Comparison of ENCODE assay signal across 8 cellular contexts in the genomic region with DNA sequence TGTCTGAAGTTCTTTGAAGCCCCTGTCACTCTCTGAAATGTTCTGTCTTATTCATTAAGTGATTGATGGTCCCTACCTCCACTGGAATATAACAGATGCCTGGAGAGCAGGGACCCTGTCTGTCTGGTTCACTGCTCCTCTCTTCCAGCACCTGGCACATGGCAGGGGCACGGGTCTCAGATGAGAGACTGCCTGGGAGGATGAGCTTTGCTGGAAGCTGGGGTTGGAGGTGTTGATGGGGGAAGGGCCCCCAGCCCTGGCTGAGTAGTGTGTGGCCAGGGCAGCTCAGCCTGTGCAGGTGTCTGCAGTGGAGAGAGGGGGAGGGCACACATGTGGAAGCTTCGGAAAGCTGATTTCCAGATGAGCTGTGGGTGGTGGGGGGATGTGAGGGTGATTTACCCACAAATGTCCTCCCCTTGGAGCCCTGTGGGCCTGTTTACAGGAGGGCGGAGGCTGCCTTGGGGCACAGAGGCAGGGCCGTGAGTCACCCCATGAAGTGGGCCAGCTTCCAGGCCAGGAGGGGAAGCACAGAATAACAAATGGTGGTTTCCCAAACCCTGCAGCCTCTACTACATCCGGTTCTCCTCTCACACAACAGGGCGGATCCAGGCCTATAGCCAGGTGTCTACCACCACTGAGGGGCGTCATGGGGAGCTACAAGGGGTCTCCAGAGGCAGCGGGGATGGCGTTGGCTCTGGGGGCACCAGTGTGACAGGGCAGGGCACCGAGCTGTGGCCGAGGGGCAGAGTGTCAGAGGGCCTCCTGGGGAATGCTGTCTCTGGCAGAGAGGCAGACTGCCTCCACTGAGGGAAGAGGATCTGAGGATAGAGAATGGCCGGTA.
DNase-seq lines count a peak whose midpoint lies in the region; ATAC-seq, FAIRE-seq and TF ChIP-seq lines count a peak whose summit lies in the region.

No MANE protein-coding gene starts in this region.

- H3K4me1 ChIP-seq in rectal smooth muscle tissue (ENCODE audit: control insufficient read depth, insufficient read depth, low read length): peaks cover 20% of the 10 kb centered on the region

- no peak overlapping the region for H3K9ac ChIP-seq in rectal smooth muscle tissue (ENCODE audit: low read length)

- DNase-seq in 8988T (peak; percentile 96), GM18507 (ENCODE audit: extremely low spot score, insufficient read length, low read depth) (peak; percentile 67), NCI-H345 treated with DMSO at 0.1 percent for 48 hours (lab: John Stamatoyannopoulos, UW; ENCODE audit: unreplicated experiment) (peak; percentile 69), activated T-cell treated with anti-CD3 and anti-CD28 coated beads for 1 hour (ENCODE audit: low read depth) (peak; percentile 41), fibroblast of mammary gland (ENCODE audit: low read depth) (peak; percentile 89), iPS-NIHi7 (ENCODE audit: extremely low spot score) (no peak)

- H3K36me3 ChIP-seq in rectal smooth muscle tissue (ENCODE audit: control insufficient read depth, insufficient read depth, low read length): no peaks in the 10 kb centered on the region

- H3K27ac ChIP-seq in rectal smooth muscle tissue (ENCODE audit: low read depth, low read length): peak overlapping the region; percentile 79

- FAIRE-seq in GM18507 (lab: Jason Lieb, UNC): peak; percentile 95

- ATAC-seq in HG02885 (IDR thresholded peaks at IDR 0.05; ENCODE audit: poor library complexity, unreplicated experiment): peak; percentile 91

- TF ChIP-seq CTCF in fibroblast of mammary gland (conservative IDR thresholded peaks at IDR 0.05; ENCODE audit: control insufficient read depth, insufficient read depth, low read depth, low read length): no peak

- H3K27me3 ChIP-seq in rectal smooth muscle tissue (ENCODE audit: control insufficient read depth, insufficient read depth, low read length): peaks cover 3% of the 10 kb centered on the region

- H3K4me3 ChIP-seq in fibroblast of mammary gland (ENCODE audit: control insufficient read depth, low read depth, low read length) (no peak overlapping the region), rectal smooth muscle tissue (ENCODE audit: low read length) (no peak overlapping the region)
